15 cellular contexts compared by ENCODE assay signal in the genomic region with DNA sequence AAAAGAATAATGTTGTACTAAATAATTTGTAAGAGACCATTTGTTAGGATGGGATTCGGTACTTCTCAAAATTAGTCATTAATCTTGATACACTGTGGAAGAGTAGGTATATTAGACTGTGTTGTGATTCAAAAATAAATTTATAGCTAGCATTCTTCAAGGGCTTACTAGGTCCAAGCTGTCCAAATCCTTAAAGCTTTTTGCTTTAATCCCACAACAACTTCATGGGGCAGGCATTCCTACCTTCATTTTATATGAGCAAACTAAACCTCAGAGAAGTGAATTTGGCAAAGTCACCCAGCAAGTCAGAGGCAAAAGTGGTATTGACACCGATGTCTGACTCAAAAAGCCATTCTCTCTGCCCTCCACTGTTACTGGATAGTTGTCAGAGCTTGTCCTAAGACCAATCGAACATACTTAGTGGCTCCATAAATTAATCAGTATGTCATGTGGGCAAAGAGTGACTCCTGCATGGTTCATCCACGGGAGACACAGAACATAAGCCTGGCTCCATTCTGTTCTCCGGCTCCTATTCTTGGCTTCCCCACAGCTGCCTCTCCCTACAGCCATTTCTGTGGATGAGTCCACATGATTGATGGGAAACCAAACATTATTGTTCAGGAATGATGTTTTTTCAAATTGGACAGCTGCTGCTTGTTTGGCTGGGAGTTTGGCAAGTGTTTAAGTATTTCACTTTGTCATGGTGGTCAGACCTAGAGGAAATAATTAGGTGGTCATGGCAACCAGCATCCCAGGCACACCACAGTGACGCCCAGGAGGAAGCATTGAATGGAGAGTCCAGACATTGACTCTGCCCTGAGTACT.
DNase-seq lines count a peak whose midpoint lies in the region; ATAC-seq, FAIRE-seq and TF ChIP-seq lines count a peak whose summit lies in the region.
"Had no signal": no experiment of that assay in that cellular context is flagged by ENCODE, and none has a peak within 500 bp of the region (broad histone marks: within the 10 kb centered on the region; RNA-seq: fewer than 3 reads in every experiment).

No MANE protein-coding gene starts in this region.

- no peaks in the 10 kb centered on the region for H3K9me3 ChIP-seq in IMR-90 (ENCODE audit: control insufficient read depth, insufficient read depth, low read length)
- H3K9me3 ChIP-seq in Karpas-422 (ENCODE audit: low read length), result peaks cover under 1% of the 10 kb centered on the region
- peaks cover under 1% of the 10 kb centered on the region; the same call in 1 of the 2 replicates for H3K9me3 ChIP-seq in HepG2 (ENCODE audit: low read length)

- H3K9ac ChIP-seq in IMR-90 (ENCODE audit: low read depth, low read length) (no peak overlapping the region), Karpas-422 (ENCODE audit: low read length) (no peak overlapping the region), HepG2 (ENCODE audit: insufficient read depth, low read depth, low read length) (no peak overlapping the region)

- POLR2A ChIA-PET in IMR-90 (lab: Charles Lee; ENCODE audit: unreplicated experiment) (no interaction called here), HepG2 (lab: Yijun Ruan, JAX) (no interaction called here)

- no peaks in the 10 kb centered on the region for H3K9me2 ChIP-seq in Karpas-422 (replicated peaks; ENCODE audit: insufficient read depth, low read length)

- H2BK15ac ChIP-seq in IMR-90 (ENCODE audit: low read depth, low read length), result no peak overlapping the region

- intact Hi-C loops in IMR-90 (cut with micrococcal nuclease), result no loop called here
- intact Hi-C loops in HepG2 (cut with micrococcal nuclease; ENCODE audit: unreplicated experiment), result no loop called here

- no peaks in the 10 kb centered on the region for H3K9me1 ChIP-seq in IMR-90 (ENCODE audit: insufficient read depth, low read length)

- H3K27ac ChIP-seq in IMR-90 (ENCODE audit: insufficient read depth, low read length) (no peak overlapping the region), Karpas-422 (ENCODE audit: low read length) (no peak overlapping the region), HepG2 (ENCODE audit: extremely low read length, insufficient read depth, low read length) (no peak overlapping the region)
- H3K27ac ChIP-seq: lower lobe of right lung, right lobe of liver had no signal

- H3K14ac ChIP-seq in IMR-90 (replicated peaks; ENCODE audit: low read depth, low read length), result no peak overlapping the region

- H4K20me1 ChIP-seq in IMR-90 (ENCODE audit: insufficient read depth, low read length), result no peaks in the 10 kb centered on the region
- no peaks in the 10 kb centered on the region for H4K20me1 ChIP-seq in Karpas-422 (ENCODE audit: insufficient read depth, low read depth, low read length)
- no peaks in the 10 kb centered on the region for H4K20me1 ChIP-seq in HepG2 (ENCODE audit: insufficient read depth, low read length)

- H3K4ac ChIP-seq in IMR-90 (ENCODE audit: low read depth, low read length), result no peak overlapping the region

- no peak overlapping the region for H3K56ac ChIP-seq in IMR-90 (ENCODE audit: extremely low read depth, insufficient read depth, low read length)

- no peak overlapping the region for H3K18ac ChIP-seq in IMR-90 (ENCODE audit: low read depth, low read length)

- DNase-seq in AG08396 (ENCODE audit: low spot score), result peak; percentile 57
- peak; percentile 65 for DNase-seq in IMR-90
- DNase-seq in UCSD-AML1 (lab: John Stamatoyannopoulos, UW; ENCODE audit: unreplicated experiment), result peak; percentile 27
- DNase-seq in foreskin melanocyte, result peak; percentile 91
- no peak for DNase-seq in Karpas-422
- DNase-seq in HepG2 (ENCODE audit: low spot score), result no peak
- DNase-seq in inferior parietal cortex (ENCODE audit: extremely low spot score), result no peak
- DNase-seq: activated CD4-positive, alpha-beta T cell treated with anti-CD3 and anti-CD28 coated beads for 36 hours; activated naive CD4-positive, alpha-beta T cell treated with Interleukin-2 at 50 U/mL for 16 hours; CD4-positive, CD25-positive, alpha-beta regulatory T cell; lower lobe of right lung; NCI-H1092; right lobe of liver had no signal

- dilution Hi-C loops in IMR-90 (cut with HindIII; ENCODE audit: low sequenced_read_pairs, unreplicated experiment), result no loop called here

- no peak overlapping the region for H2BK5ac ChIP-seq in IMR-90 (ENCODE audit: low read depth, low read length, poor library complexity, severe bottlenecking)

- H2AK9ac ChIP-seq in IMR-90 (replicated peaks; ENCODE audit: low read depth, low read length, poor library complexity), result no peak overlapping the region

- TF ChIP-seq POLR2A in IMR-90 (IDR thresholded peaks at IDR 0.05; ENCODE audit: low read depth, low read length), result no peak
- TF ChIP-seq POLR2A in HepG2 (IDR thresholded peaks at IDR 0.05; ENCODE audit: insufficient read depth in 1 of 2, low read depth in 2 of 2, low read length in 2 of 2), result no peak

- no peak overlapping the region for H2BK120ac ChIP-seq in IMR-90 (ENCODE audit: low read depth, low read length)

- H3K4me1 ChIP-seq in IMR-90 (ENCODE audit: control insufficient read depth, insufficient read depth, low read length) (no peaks in the 10 kb centered on the region), Karpas-422 (ENCODE audit: low read length) (no peaks in the 10 kb centered on the region), HepG2 (ENCODE audit: insufficient read depth, low read length) (no peaks in the 10 kb centered on the region)
- H3K4me1 ChIP-seq: lower lobe of right lung, right lobe of liver had no signal

- H4K8ac ChIP-seq in IMR-90 (ENCODE audit: low read depth in 2 of 2, low read length in 2 of 2), result no peak overlapping the region

- no peak overlapping the region for H4K5ac ChIP-seq in IMR-90 (ENCODE audit: low read depth, low read length)

- no peak for TF ChIP-seq CTCF in IMR-90 (conservative IDR thresholded peaks at IDR 0.05; ENCODE audit: low read depth, low read length)
- TF ChIP-seq CTCF in HepG2 (CRISPR knock-in tag; IDR thresholded peaks at IDR 0.05), result no peak

- no peak for TF ChIP-seq EP300 in HepG2 (IDR thresholded peaks at IDR 0.05; ENCODE audit: low read depth in 2 of 2, low read length in 2 of 2)
- no peak for TF ChIP-seq EP300 in HepG2 (CRISPR knock-in tag; IDR thresholded peaks at IDR 0.05; ENCODE audit: borderline replicate concordance)

- no peaks in the 10 kb centered on the region for H3K79me2 ChIP-seq in Karpas-422 (ENCODE audit: low read length)
- H3K79me2 ChIP-seq in HepG2 (ENCODE audit: insufficient read depth, low read length), result no peaks in the 10 kb centered on the region

- no peak overlapping the region for H2AFZ ChIP-seq in IMR-90 (replicated peaks; ENCODE audit: low read length, poor library complexity)
- H2AFZ ChIP-seq in Karpas-422 (ENCODE audit: low read length), result no peak overlapping the region
- no peak overlapping the region for H2AFZ ChIP-seq in HepG2 (ENCODE audit: low read length)

- no peak for FAIRE-seq in HepG2 (lab: Jason Lieb, UNC)
- FAIRE-seq: H1 had no signal

- H3K4me2 ChIP-seq in IMR-90 (ENCODE audit: low read depth, low read length) (no peak overlapping the region), Karpas-422 (ENCODE audit: low read depth, low read length, poor library complexity, severe bottlenecking) (no peak overlapping the region), HepG2 (ENCODE audit: low read depth, low read length) (no peak overlapping the region)

- no peaks in the 10 kb centered on the region for H3K79me1 ChIP-seq in IMR-90 (ENCODE audit: low read depth in 1 of 2, low read length in 2 of 2)

- H4K91ac ChIP-seq in IMR-90 (ENCODE audit: insufficient read depth, low read depth, low read length), result no peak overlapping the region

- H3K36me3 ChIP-seq in IMR-90 (ENCODE audit: control insufficient read depth, insufficient read depth, low read length) (no peaks in the 10 kb centered on the region), Karpas-422 (ENCODE audit: insufficient read depth, low read length) (no peaks in the 10 kb centered on the region), HepG2 (replicated peaks in 1 of 2; ENCODE audit: control insufficient read depth in 1 of 2, insufficient read depth in 2 of 2, low read length in 2 of 2) (no peaks in the 10 kb centered on the region)
- H3K36me3 ChIP-seq: lower lobe of right lung, right lobe of liver had no signal

- BruUV-seq in IMR-90 (replicated peaks; lab: Mats Ljungman, UMichigan) (no TSS peak), HepG2 (replicated peaks; lab: Mats Ljungman, UMichigan) (no TSS peak)

- in situ Hi-C loops in IMR-90 (cut with MboI; ENCODE audit: low sequenced_read_pairs) (no loop called here), HepG2 (cut with HindIII; ENCODE audit: extremely low pct_ligation_motif_present, low pct_unique_long_range_greater_than_20kb) (no loop called here)

- H3K23ac ChIP-seq in IMR-90 (ENCODE audit: low read depth, low read length), result no peak overlapping the region

- no peak overlapping the region for H2AK5ac ChIP-seq in IMR-90 (ENCODE audit: low read depth, low read length)

- TF ChIP-seq RAD21 in IMR-90 (IDR thresholded peaks at IDR 0.05; ENCODE audit: low read length), result no peak
- TF ChIP-seq RAD21 in HepG2 (CRISPR knock-in tag; IDR thresholded peaks at IDR 0.05), result no peak

- H3K4me3 ChIP-seq in IMR-90 (ENCODE audit: insufficient read depth, low read depth, low read length), result no peak overlapping the region
- no peak overlapping the region for H3K4me3 ChIP-seq in Karpas-422 (ENCODE audit: low read length)
- H3K4me3 ChIP-seq in HepG2 (replicated peaks in 1 of 3; ENCODE audit: insufficient read depth in 1 of 3, low read depth in 2 of 3, low read length in 3 of 3), result no peak overlapping the region
- H3K4me3 ChIP-seq: lower lobe of right lung, right lobe of liver had no signal

- H2BK20ac ChIP-seq in IMR-90 (ENCODE audit: low read depth, low read length), result no peak overlapping the region

- ATAC-seq in IMR-90 (ENCODE audit: low read depth) (no peak), HepG2 (no peak), GM21723 (IDR thresholded peaks at IDR 0.05; ENCODE audit: unreplicated experiment) (no peak)
- ATAC-seq: activated CD4-positive, alpha-beta T cell treated with anti-CD3 and anti-CD28 coated beads for 36 hours; lower lobe of right lung; right lobe of liver had no signal

- CTCF ChIA-PET in IMR-90 (lab: Yijun Ruan, JAX), result interaction anchor here (1.0 to 1.2 kb wide), 2 partner anchors 11 to 17 kb away, joined by 5 to 6 read pairs; no protein-coding TSS in a partner anchor
- CTCF ChIA-PET in HepG2 (lab: Yijun Ruan, JAX; ENCODE audit: low intra/inter-chr PET ratio, low total read pairs), result no interaction called here

- H3K27me3 ChIP-seq in IMR-90 (ENCODE audit: control insufficient read depth, insufficient read depth, low read length) (no peaks in the 10 kb centered on the region), Karpas-422 (ENCODE audit: low read length) (no peaks in the 10 kb centered on the region), HepG2 (ENCODE audit: control insufficient read depth in 1 of 2, insufficient read depth in 2 of 2, low read length in 2 of 2) (0 out of 5 replicates have a peak, but pooled peaks cover 0 to 1% of the 10 kb centered on the region in 2 experiments)
- H3K27me3 ChIP-seq: right lobe of liver had no signal

- WGBS in IMR-90 (ENCODE audit: extremely low coverage in 2 of 2, insufficient read length in 1 of 2), 2 experiments, result 87% methylated on average over 3 of the region's 6 CpGs; no CpG with 5 or more reads in 1 of the 2 experiments
- 26% methylated on average over 6 of the region's 6 CpGs for WGBS in HepG2 (ENCODE audit: low lambda C conversion rate)

TF ChIP-seq in IMR-90, 13 proteins besides CTCF, POLR2A, EP300 and RAD21 (continues in another document):
- TF ChIP-seq RCOR1 (IDR thresholded peaks at IDR 0.05; ENCODE audit: insufficient replicate concordance, low read length), result no peak

Comparison
In these comparisons a context has a peak if more than half of its experiments do, and no peak if none do; other contexts are left out.
1. DNase-seq: peak in AG08396 (single experiment), IMR-90 (single experiment), UCSD-AML1 (single experiment) and foreskin melanocyte (single experiment); none in Karpas-422 (single experiment), HepG2 (single experiment) and inferior parietal cortex (single experiment).